Comparison of ENCODE assay signal across 18 cellular contexts in genomic region chr2:159609933-159610523, GRCh38. TPM values are rescaled to one million over a fixed set of nuclear protein-coding genes. Genes with fewer than 3 reads are reported as not detected.
A peak's percentile ranks its signal among the peaks of the same experiment; 100 is the strongest.
DNase-seq lines count a peak whose midpoint lies in the region; TF ChIP-seq lines count a peak whose summit lies in the region.
"Had no signal": no experiment of that assay in that cellular context is flagged by ENCODE, and none has a peak within 500 bp of the region (broad histone marks: within the 10 kb centered on the region; RNA-seq: fewer than 3 reads in every experiment).

No MANE protein-coding gene starts in this region.

- intact Hi-C loops in activated T-helper 2 cell treated with anti-CD3 and anti-CD28 coated beads, Interferon-gamma antibody, Interleukin-2, Interleukin-4, amounts not matched to agents 10 μg/mL and 5 μg/mL and 100 μg/mL, durations not matched to agents 14 hours and 24 hours and 36 hours (cut with micrococcal nuclease): loop anchor here (10.0 kb wide), 1 partner anchor 325 kb away; the partner anchor contains the start of gene WDSUB1

- H3K27me3 ChIP-seq in right atrium auricular region: no peaks in the 10 kb centered on the region

- no peaks in the 10 kb centered on the region for H3K9me3 Mint-ChIP-seq in chondrocyte (ENCODE audit: low read depth)
- H3K9me3 Mint-ChIP-seq in activated T-helper 2 cell treated with anti-CD3 and anti-CD28 coated beads, Interferon-gamma antibody, Interleukin-2, Interleukin-4, amounts not matched to agents 10 μg/mL and 5 μg/mL and 100 μg/mL, durations not matched to agents 14 hours and 24 hours and 36 hours: no peaks in the 10 kb centered on the region
- H3K9me3 Mint-ChIP-seq: activated naive CD8-positive, alpha-beta T cell treated with anti-CD3 and anti-CD28 coated beads, Interleukin-2, amount 10 ng/mL, durations not matched to agents 7 days and 5 days; CD8-positive, alpha-beta memory T cell; central memory CD8-positive, alpha-beta T cell; natural killer cell; stimulated activated naive CD8-positive, alpha-beta T cell treated with anti-CD3 and anti-CD28 coated beads, Interleukin-15, Interleukin-2, amounts not matched to agents 100 ng/mL and 50 ng/mL, for 24 hours had no signal

- no peak overlapping the region for H3K4me3 Mint-ChIP-seq in chondrocyte (ENCODE audit: unreplicated experiment)
- no peak overlapping the region for H3K4me3 Mint-ChIP-seq in activated T-helper 2 cell treated with anti-CD3 and anti-CD28 coated beads, Interferon-gamma antibody, Interleukin-2, Interleukin-4, amounts not matched to agents 10 μg/mL and 5 μg/mL and 100 μg/mL, durations not matched to agents 14 hours and 24 hours and 36 hours (ENCODE audit: low read depth)
- H3K4me3 Mint-ChIP-seq: activated naive CD8-positive, alpha-beta T cell treated with anti-CD3 and anti-CD28 coated beads, Interleukin-2, amount 10 ng/mL, durations not matched to agents 7 days and 5 days; CD8-positive, alpha-beta memory T cell; central memory CD8-positive, alpha-beta T cell; natural killer cell; stimulated activated naive CD8-positive, alpha-beta T cell treated with anti-CD3 and anti-CD28 coated beads, Interleukin-15, Interleukin-2, amounts not matched to agents 100 ng/mL and 50 ng/mL, for 24 hours had no signal

- DNase-seq in NCI-H1417 (lab: John Stamatoyannopoulos, UW) (peak; percentile 20 to 69 (median 24)), NCI-H1417 treated with DMSO at 0.1 percent for 48 hours (lab: John Stamatoyannopoulos, UW) (no peak), NCI-H146 treated with DMSO at 0.1 percent for 48 hours (lab: John Stamatoyannopoulos, UW; ENCODE audit: unreplicated experiment) (peak; percentile 12), right atrium auricular region (ENCODE audit: low spot score) (no peak), retina (peak; percentile 65), CD1c-positive myeloid dendritic cell (ENCODE audit: extremely low spot score) (no peak), chondrocyte (ENCODE audit: low spot score) (no peak)
- DNase-seq in activated T-helper 2 cell treated with anti-CD3 and anti-CD28 coated beads, Interferon-gamma antibody, Interleukin-2, Interleukin-4, amounts not matched to agents 10 μg/mL and 5 μg/mL and 100 μg/mL, durations not matched to agents 14 hours and 24 hours and 36 hours (ENCODE audit: low spot score): no peak
- DNase-seq: activated CD8-positive, alpha-beta memory T cell treated with anti-CD3 and anti-CD28 coated beads, Interleukin-2, amount 50 U/mL, for 48 hours; activated naive CD8-positive, alpha-beta T cell treated with anti-CD3 and anti-CD28 coated beads, Interleukin-2, amount 10 ng/mL, durations not matched to agents 7 days and 5 days; CD8-positive, alpha-beta memory T cell; GDM1; natural killer cell; NCI-H2029 treated with DMSO at 0.1 percent for 48 hours; PC-3; T-helper 1 cell had no signal

- H3K9me3 ChIP-seq in right atrium auricular region: no peaks in the 10 kb centered on the region

- no peaks in the 10 kb centered on the region for H3K36me3 ChIP-seq in right atrium auricular region

- H3K4me3 ChIP-seq in right atrium auricular region: no peak overlapping the region

- peaks cover 0 to 46% of the 10 kb centered on the region in 2 donors for H3K4me1 ChIP-seq in right atrium auricular region

- no peaks in the 10 kb centered on the region for H3K27me3 Mint-ChIP-seq in chondrocyte (ENCODE audit: low read depth)
- peaks cover 23% of the 10 kb centered on the region for H3K27me3 Mint-ChIP-seq in activated T-helper 2 cell treated with anti-CD3 and anti-CD28 coated beads, Interferon-gamma antibody, Interleukin-2, Interleukin-4, amounts not matched to agents 10 μg/mL and 5 μg/mL and 100 μg/mL, durations not matched to agents 14 hours and 24 hours and 36 hours (ENCODE audit: low read depth)

- peak overlapping the region; percentile 31 to 90 for H3K27ac ChIP-seq in right atrium auricular region

- H3K4me1 Mint-ChIP-seq in chondrocyte (ENCODE audit: low read depth): peaks cover 40% of the 10 kb centered on the region
- peaks cover 10% of the 10 kb centered on the region for H3K4me1 Mint-ChIP-seq in activated T-helper 2 cell treated with anti-CD3 and anti-CD28 coated beads, Interferon-gamma antibody, Interleukin-2, Interleukin-4, amounts not matched to agents 10 μg/mL and 5 μg/mL and 100 μg/mL, durations not matched to agents 14 hours and 24 hours and 36 hours (ENCODE audit: low read depth)

- no peak for TF ChIP-seq CTCF in right atrium auricular region (IDR thresholded peaks at IDR 0.05)
- no peak for TF ChIP-seq CTCF in chondrocyte (IDR thresholded peaks at IDR 0.05)

- H3K27ac Mint-ChIP-seq in chondrocyte (ENCODE audit: unreplicated experiment): no peak overlapping the region
- no peak overlapping the region for H3K27ac Mint-ChIP-seq in activated T-helper 2 cell treated with anti-CD3 and anti-CD28 coated beads, Interferon-gamma antibody, Interleukin-2, Interleukin-4, amounts not matched to agents 10 μg/mL and 5 μg/mL and 100 μg/mL, durations not matched to agents 14 hours and 24 hours and 36 hours
- H3K27ac Mint-ChIP-seq: activated naive CD8-positive, alpha-beta T cell treated with anti-CD3 and anti-CD28 coated beads, Interleukin-2, amount 10 ng/mL, durations not matched to agents 7 days and 5 days; CD8-positive, alpha-beta memory T cell; natural killer cell; stimulated activated naive CD8-positive, alpha-beta T cell treated with anti-CD3 and anti-CD28 coated beads, Interleukin-15, Interleukin-2, amounts not matched to agents 100 ng/mL and 50 ng/mL, for 24 hours had no signal

- no peaks in the 10 kb centered on the region for H3K36me3 Mint-ChIP-seq in chondrocyte (ENCODE audit: low read depth)
- no peaks in the 10 kb centered on the region for H3K36me3 Mint-ChIP-seq in activated T-helper 2 cell treated with anti-CD3 and anti-CD28 coated beads, Interferon-gamma antibody, Interleukin-2, Interleukin-4, amounts not matched to agents 10 μg/mL and 5 μg/mL and 100 μg/mL, durations not matched to agents 14 hours and 24 hours and 36 hours (ENCODE audit: low read depth)
- H3K36me3 Mint-ChIP-seq: activated naive CD8-positive, alpha-beta T cell treated with anti-CD3 and anti-CD28 coated beads, Interleukin-2, amount 10 ng/mL, durations not matched to agents 7 days and 5 days; natural killer cell had no signal

RNA-seq across cellular contexts. Expression of gene BAZ2B, which starts 6.3 kb away (rescaled TPM):
- 10 to 100 TPM; 40.2 to 47.1 TPM for total RNA-seq in right atrium auricular region
- total RNA-seq in chondrocyte: 31.6 to 62.6 TPM (median 37.8 TPM) in 3 replicates
- 6.4 and 6.5 TPM in 2 replicates for total RNA-seq in activated T-helper 2 cell treated with anti-CD3 and anti-CD28 coated beads, Interferon-gamma antibody, Interleukin-2, Interleukin-4, amounts not matched to agents 10 μg/mL and 5 μg/mL and 100 μg/mL, durations not matched to agents 14 hours and 24 hours and 36 hours

Comparison
In these comparisons a context has a peak if more than half of its experiments do, and no peak if none do; other contexts are left out.
1. DNase-seq: peak in NCI-H1417 (3 of 3), NCI-H146 treated with DMSO at 0.1 percent for 48 hours (single experiment) and retina (single experiment); none in NCI-H1417 treated with DMSO at 0.1 percent for 48 hours (single experiment), right atrium auricular region (single experiment), CD1c-positive myeloid dendritic cell (single experiment), chondrocyte (single experiment) and activated T-helper 2 cell treated with anti-CD3 and anti-CD28 coated beads, Interferon-gamma antibody, Interleukin-2, Interleukin-4, amounts not matched to agents 10 μg/mL and 5 μg/mL and 100 μg/mL, durations not matched to agents 14 hours and 24 hours and 36 hours (single experiment).